18 cellular contexts compared by ENCODE assay signal in genomic region chr2:1995584-1995983, GRCh38.
DNase-seq lines count a peak whose midpoint lies in the region; ATAC-seq and TF ChIP-seq lines count a peak whose summit lies in the region.
"Had no signal": no experiment of that assay in that cellular context is flagged by ENCODE, and none has a peak within 500 bp of the region (broad histone marks: within the 10 kb centered on the region; RNA-seq: fewer than 3 reads in every experiment).

No MANE protein-coding gene starts in this region.

- peaks cover 0 to 6% of the 10 kb centered on the region in 2 donors for H3K9me3 ChIP-seq in right atrium auricular region
- H3K9me3 ChIP-seq: gastrocnemius medialis, uterus had no signal

- peak overlapping the region; percentile 13 for H3K4me3 Mint-ChIP-seq in activated naive CD4-positive, alpha-beta T cell treated with anti-CD3 and anti-CD28 coated beads for 36 hours
- H3K4me3 Mint-ChIP-seq: activated B cell treated with CpG ODN at 0.5 μM for 24 hours, neural crest cell had no signal

- H3K36me3 ChIP-seq in right atrium auricular region, result no peaks in the 10 kb centered on the region
- H3K36me3 ChIP-seq: gastrocnemius medialis, uterus had no signal

- H3K36me3 Mint-ChIP-seq in activated naive CD4-positive, alpha-beta T cell treated with anti-CD3 and anti-CD28 coated beads for 36 hours (ENCODE audit: low read depth), result peaks cover 1% of the 10 kb centered on the region
- peaks cover 0 to 9% of the 10 kb centered on the region in 2 donors for H3K36me3 Mint-ChIP-seq in activated naive CD4-positive, alpha-beta T cell treated with anti-CD3 and anti-CD28 coated beads, Interleukin-2, amount 50 U/mL, for 72 hours
- H3K36me3 Mint-ChIP-seq: CD4-positive, CD25-positive, alpha-beta regulatory T cell had no signal

- TF ChIP-seq CTCF in right atrium auricular region (IDR thresholded peaks at IDR 0.05), result no peak
- no peak for TF ChIP-seq CTCF in dorsolateral prefrontal cortex (IDR thresholded peaks at IDR 0.05 in 54 of 56, conservative IDR thresholded peaks at IDR 0.05 in 2 of 56; ENCODE audit: low read depth in 1 of 56, partially characterized antibody in 56 of 56)

- ATAC-seq in activated naive CD4-positive, alpha-beta T cell treated with anti-CD3 and anti-CD28 coated beads, Interleukin-2, amount 50 U/mL, for 72 hours, result peak; percentile 36 to 37
- ATAC-seq: gastrocnemius medialis had no signal

- H3K27me3 Mint-ChIP-seq in activated naive CD4-positive, alpha-beta T cell treated with anti-CD3 and anti-CD28 coated beads for 36 hours (ENCODE audit: low read depth), result peaks cover 27% of the 10 kb centered on the region
- H3K27me3 Mint-ChIP-seq: CD4-positive, CD25-positive, alpha-beta regulatory T cell had no signal

- CTCF ChIA-PET in activated naive CD4-positive, alpha-beta T cell treated with anti-CD3 and anti-CD28 coated beads for 36 hours (lab: Charles Lee), result no interaction called here

- no peaks in the 10 kb centered on the region for H3K9me3 Mint-ChIP-seq in activated naive CD4-positive, alpha-beta T cell treated with anti-CD3 and anti-CD28 coated beads for 36 hours
- H3K9me3 Mint-ChIP-seq in activated naive CD4-positive, alpha-beta T cell treated with anti-CD3 and anti-CD28 coated beads, Interleukin-2, amount 50 U/mL, for 72 hours, result peaks cover 4 to 5% of the 10 kb centered on the region in 2 donors
- H3K9me3 Mint-ChIP-seq: activated B cell treated with CpG ODN at 0.5 μM for 24 hours, neural crest cell had no signal

- H3K27ac Mint-ChIP-seq in activated naive CD4-positive, alpha-beta T cell treated with anti-CD3 and anti-CD28 coated beads for 36 hours, result no peak overlapping the region
- H3K27ac Mint-ChIP-seq in activated naive CD4-positive, alpha-beta T cell treated with anti-CD3 and anti-CD28 coated beads, Interleukin-2, amount 50 U/mL, for 72 hours, result peak overlapping the region; percentile 3 to 6
- H3K27ac Mint-ChIP-seq: activated B cell treated with CpG ODN at 0.5 μM for 24 hours; CD4-positive, CD25-positive, alpha-beta regulatory T cell had no signal

- H3K27ac ChIP-seq in right atrium auricular region, result no peak overlapping the region
- peak overlapping the region in 25 of 59 donors; percentile 1 to 71 (median 44) for H3K27ac ChIP-seq in dorsolateral prefrontal cortex
- H3K27ac ChIP-seq: uterus had no signal

- peaks cover 27% of the 10 kb centered on the region for H3K4me1 Mint-ChIP-seq in activated naive CD4-positive, alpha-beta T cell treated with anti-CD3 and anti-CD28 coated beads for 36 hours (ENCODE audit: low read depth)
- H3K4me1 Mint-ChIP-seq: activated B cell treated with CpG ODN at 0.5 μM for 24 hours, neural crest cell had no signal

- intact Hi-C loops in activated naive CD4-positive, alpha-beta T cell treated with anti-CD3 and anti-CD28 coated beads for 36 hours (cut with micrococcal nuclease), result no loop called here
- intact Hi-C loops in dorsolateral prefrontal cortex (cut with DNase I), result no loop called here

- H3K27me3 ChIP-seq in right atrium auricular region (no peaks in the 10 kb centered on the region), dorsolateral prefrontal cortex (no peaks in the 10 kb centered on the region)
- H3K27me3 ChIP-seq: gastrocnemius medialis, uterus had no signal

- DNase-seq in activated naive CD4-positive, alpha-beta T cell treated with anti-CD3 and anti-CD28 coated beads for 36 hours, result no peak
- no peak for DNase-seq in activated naive CD4-positive, alpha-beta T cell treated with anti-CD3 and anti-CD28 coated beads, Interleukin-2, amount 50 U/mL, for 16 hours
- no peak for DNase-seq in activated naive CD4-positive, alpha-beta T cell treated with anti-CD3 and anti-CD28 coated beads, Interleukin-2, amount 50 U/mL, for 72 hours (ENCODE audit: low spot score in 2 of 2)
- DNase-seq in islet precursor cell (peak; percentile 35), right atrium auricular region (ENCODE audit: low spot score) (no peak), NCI-H510A treated with DMSO at 0.1 percent for 48 hours (lab: John Stamatoyannopoulos, UW) (no peak), dorsolateral prefrontal cortex (no peak)
- DNase-seq in stimulated activated CD8-positive, alpha-beta memory T cell treated with anti-CD3 and anti-CD28 coated beads, Interleukin-4, amount 100 ng/mL, for 48 hours, result no peak
- DNase-seq: activated B cell treated with CpG ODN at 0.5 μM for 24 hours; gastrocnemius medialis; NCI-H1417 treated with DMSO at 0.1 percent for 48 hours; NCI-H2171; SIG-M5; stimulated activated CD4-positive, alpha-beta T cell treated with anti-CD3 and anti-CD28 coated beads, Interleukin-4, amount 100 ng/mL, for 1 hour; uterus had no signal

- H3K4me3 ChIP-seq in right atrium auricular region (no peak overlapping the region), dorsolateral prefrontal cortex (no peak overlapping the region)
- H3K4me3 ChIP-seq: gastrocnemius medialis, smooth muscle cell, uterus had no signal

- H3K4me1 ChIP-seq in right atrium auricular region, result peaks cover 0 to 7% of the 10 kb centered on the region in 2 donors
- H3K4me1 ChIP-seq: gastrocnemius medialis, uterus had no signal
